Comparison of ENCODE assay signal across 8 cellular contexts in genomic region chr9:76394896-76395244, GRCh38. TPM values are rescaled to one million over a fixed set of nuclear protein-coding genes. Genes with fewer than 3 reads are reported as not detected.
DNase-seq lines count a peak whose midpoint lies in the region; ATAC-seq and TF ChIP-seq lines count a peak whose summit lies in the region.

No MANE protein-coding gene starts in this region.

- H3K9me3 Mint-ChIP-seq in endothelial cell (ENCODE audit: unreplicated experiment): no peaks in the 10 kb centered on the region

- DNase-seq in AG04449 (ENCODE audit: low read depth, low spot score) (no peak), NCI-H2227 (lab: John Stamatoyannopoulos, UW; ENCODE audit: unreplicated experiment) (peak; percentile 75), endothelial cell (ENCODE audit: low spot score) (peak; percentile 35), substantia nigra (lab: John Stamatoyannopoulos, UW) (peak in 23 of 49 donors; percentile 11 to 76 (median 52))
- DNase-seq in activated CD4-positive, alpha-beta T cell treated with anti-CD3 and anti-CD28 coated beads for 4 hours: peak; percentile 40

- H3K9me3 ChIP-seq in mucosa of rectum (ENCODE audit: control insufficient read depth in 2 of 2, low read length in 2 of 2): no peaks in the 10 kb centered on the region

- H3K27me3 Mint-ChIP-seq in endothelial cell (ENCODE audit: unreplicated experiment): peaks cover 8% of the 10 kb centered on the region

- H3K4me3 ChIP-seq in AG04449 (ENCODE audit: low read depth, low read length) (peak overlapping the region; percentile 79), mucosa of rectum (ENCODE audit: low read length in 2 of 2) (peak overlapping the region; percentile 97 to 99)

- H3K9ac ChIP-seq in mucosa of rectum (ENCODE audit: low read depth in 1 of 2, low read length in 2 of 2): peak overlapping the region; percentile 84 to 98

- peaks cover 12% of the 10 kb centered on the region for H3K4me1 Mint-ChIP-seq in endothelial cell (ENCODE audit: unreplicated experiment)

- ATAC-seq in GM18520 (IDR thresholded peaks at IDR 0.05; ENCODE audit: unreplicated experiment) (peak; percentile 34), HG03060 (IDR thresholded peaks at IDR 0.05; ENCODE audit: low read depth, unreplicated experiment) (peak; percentile 31)

- POLR2A ChIA-PET in AG04449 (lab: Yijun Ruan, JAX): interaction anchor here (0.7 kb wide), 1 partner anchor 64 kb away, joined by 3 read pairs; no protein-coding TSS in a partner anchor

- CTCF ChIA-PET in AG04449 (lab: Yijun Ruan, JAX): interaction anchor here (1.0 to 3.9 kb wide), 12 partner anchors 8 to 316 kb away, joined by 3 to 26 read pairs (median 8); no protein-coding TSS in a partner anchor

- peak overlapping the region; percentile 97 for H3K4me3 Mint-ChIP-seq in endothelial cell (ENCODE audit: unreplicated experiment)

- H3K27ac ChIP-seq in mucosa of rectum (ENCODE audit: low read depth in 2 of 2, low read length in 2 of 2) (peak overlapping the region; percentile 93 to 98), substantia nigra (ENCODE audit: low read depth, low read length, poor library complexity, severe bottlenecking) (peak overlapping the region; percentile 87)

- peak overlapping the region; percentile 98 for H3K27ac Mint-ChIP-seq in endothelial cell (ENCODE audit: unreplicated experiment)

- H3K36me3 Mint-ChIP-seq in endothelial cell (ENCODE audit: low read depth, unreplicated experiment): peaks cover 6% of the 10 kb centered on the region

- H3K36me3 ChIP-seq in mucosa of rectum (ENCODE audit: control insufficient read depth in 2 of 2, insufficient read depth in 2 of 2, low read length in 2 of 2): peaks cover 0 to 2% of the 10 kb centered on the region in 2 donors

- peaks cover 6 to 11% of the 10 kb centered on the region in 2 donors for H3K4me1 ChIP-seq in mucosa of rectum (ENCODE audit: control insufficient read depth in 2 of 2, insufficient read depth in 2 of 2, low read length in 2 of 2)

- no peaks in the 10 kb centered on the region for H3K27me3 ChIP-seq in mucosa of rectum (ENCODE audit: control insufficient read depth in 2 of 2, insufficient read depth in 2 of 2, low read length in 2 of 2)

- TF ChIP-seq CTCF in AG04449 (IDR thresholded peaks at IDR 0.05; ENCODE audit: insufficient read depth, low read length, missing control alignments) (no peak), endothelial cell (IDR thresholded peaks at IDR 0.05; ENCODE audit: unreplicated experiment) (no peak)

RNA-seq across cellular contexts. Expression of gene RFK, which starts 0.6 kb away (rescaled TPM):
- total RNA-seq in endothelial cell (ENCODE audit: unreplicated experiment): 10.1 TPM
